ENCODE assay signal across 24 cellular contexts in the genomic region with DNA sequence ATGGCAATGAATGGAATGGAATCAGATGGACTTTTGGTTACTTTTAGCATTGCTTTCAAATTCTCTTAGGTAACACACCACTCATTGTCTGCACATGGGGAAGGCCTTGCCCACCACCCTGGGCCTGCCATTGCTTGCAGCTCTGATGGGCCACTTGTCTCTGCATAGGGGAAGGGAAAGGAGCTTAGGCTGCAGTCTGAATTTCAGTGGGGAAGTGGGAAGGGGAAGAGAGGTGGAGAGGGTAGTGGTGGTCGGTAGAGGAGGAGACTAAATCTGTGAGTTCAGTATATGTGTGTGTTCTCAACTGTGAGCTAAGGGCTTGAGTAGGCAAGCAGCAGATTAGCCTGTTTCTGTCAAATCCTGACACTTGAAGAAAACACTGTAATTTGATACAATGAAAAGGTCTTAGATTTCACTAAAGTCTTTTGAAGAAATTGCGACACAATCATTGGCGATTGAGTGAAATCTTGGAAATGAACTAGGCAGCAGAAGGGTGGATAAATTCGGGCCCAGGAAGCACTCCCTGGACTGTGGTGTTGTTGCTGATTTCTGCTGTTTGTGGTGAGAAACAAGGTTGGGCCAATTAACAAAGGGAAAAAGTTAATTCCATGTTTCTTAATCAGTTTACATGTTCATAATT.
DNase-seq lines count a peak whose midpoint lies in the region; ATAC-seq and TF ChIP-seq lines count a peak whose summit lies in the region.
"Had no signal": no experiment of that assay in that cellular context is flagged by ENCODE, and none has a peak within 500 bp of the region (broad histone marks: within the 10 kb centered on the region; RNA-seq: fewer than 3 reads in every experiment).

No MANE protein-coding gene starts in this region.

- intact Hi-C loops in upper lobe of right lung (cut with DNase I) (no loop called here), body of pancreas (cut with DNase I) (no loop called here)

- no peak for TF ChIP-seq CTCF in RWPE2 (IDR thresholded peaks at IDR 0.05; ENCODE audit: poor library complexity, severe bottlenecking)
- TF ChIP-seq CTCF in upper lobe of right lung (IDR thresholded peaks at IDR 0.05), result no peak
- no peak for TF ChIP-seq CTCF in foreskin keratinocyte (conservative IDR thresholded peaks at IDR 0.05)
- TF ChIP-seq CTCF in body of pancreas (IDR thresholded peaks at IDR 0.05), result no peak

- H3K27ac ChIP-seq in RWPE2 (ENCODE audit: poor library complexity, severe bottlenecking) (no peak overlapping the region), upper lobe of right lung (no peak overlapping the region), foreskin keratinocyte (no peak overlapping the region), body of pancreas (no peak overlapping the region)
- H3K27ac ChIP-seq: 22Rv1, KMS-11, Peyer's patch, SJSA1 had no signal

- DNase-seq in NCI-H2171 treated with DMSO at 0.1 percent for 48 hours (lab: John Stamatoyannopoulos, UW) (peak; percentile 51), NCI-H2171 (lab: John Stamatoyannopoulos, UW) (no peak), RWPE2 (ENCODE audit: low spot score) (no peak), iris pigment epithelial cell (ENCODE audit: low read depth) (peak; percentile 38), upper lobe of right lung (no peak), foreskin keratinocyte (no peak), NCI-H187 treated with DMSO at 0.1 percent for 48 hours (lab: John Stamatoyannopoulos, UW) (no peak), body of pancreas (no peak)
- DNase-seq: CD8-positive, alpha-beta T cell; DMS153; MV-4-11; NCI-H1105 treated with DMSO at 0.1 percent for 48 hours; NCI-H2081 treated with DMSO at 0.1 percent for 48 hours; NCI-H2227 treated with DMSO at 0.1 percent for 48 hours; NCI-H510A; NCI-H82; Peyer's patch had no signal

- TF ChIP-seq POLR2A in body of pancreas (IDR thresholded peaks at IDR 0.05), result no peak

- H3K27me3 ChIP-seq in RWPE2 (ENCODE audit: insufficient read depth, poor library complexity, severe bottlenecking) (peaks cover 6% of the 10 kb centered on the region), upper lobe of right lung (no peaks in the 10 kb centered on the region), foreskin keratinocyte (no peaks in the 10 kb centered on the region), body of pancreas (no peaks in the 10 kb centered on the region)
- H3K27me3 ChIP-seq: BLaER1 treated with 17β-estradiol and CSF1 and Interleukin-3, amounts not matched to agents 10 nM and 100 nM; Peyer's patch; SJSA1 had no signal

- 39 to 50% methylated on average over 4 of the region's 4 CpGs for WGBS in body of pancreas, 2 donors

- H3K36me3 ChIP-seq in RWPE2 (ENCODE audit: low read depth) (no peaks in the 10 kb centered on the region), upper lobe of right lung (no peaks in the 10 kb centered on the region), body of pancreas (replicated peaks in 1 of 2; ENCODE audit: insufficient read depth in 1 of 2, low read depth in 2 of 2) (no peaks in the 10 kb centered on the region)
- H3K36me3 ChIP-seq: BLaER1 treated with 17β-estradiol and CSF1 and Interleukin-3, amounts not matched to agents 10 nM and 100 nM; Peyer's patch; SJSA1 had no signal

- ATAC-seq in RWPE2 (ENCODE audit: low read depth) (0 out of 3 replicates have a peak, but pooled peaks have one; percentile 17), upper lobe of right lung (peak; percentile 19), foreskin keratinocyte (no peak), body of pancreas (no peak)
- ATAC-seq: CD8-positive, alpha-beta T cell; GM23338; HCT116; Right ventricle myocardium inferior had no signal

- H3K4me3 ChIP-seq in RWPE2 (ENCODE audit: severe bottlenecking), result no peak overlapping the region
- no peak overlapping the region for H3K4me3 ChIP-seq in upper lobe of right lung
- no peak overlapping the region for H3K4me3 ChIP-seq in body of pancreas
- H3K4me3 ChIP-seq: BLaER1 treated with 17β-estradiol and CSF1 and Interleukin-3, amounts not matched to agents 10 nM and 100 nM; GM23338; Peyer's patch; SJSA1 had no signal

- no peaks in the 10 kb centered on the region for H3K9me3 ChIP-seq in RWPE2 (ENCODE audit: severe bottlenecking)
- H3K9me3 ChIP-seq in upper lobe of right lung, result no peaks in the 10 kb centered on the region
- no peaks in the 10 kb centered on the region for H3K9me3 ChIP-seq in body of pancreas
- H3K9me3 ChIP-seq: Peyer's patch, SJSA1 had no signal

- H3K4me1 ChIP-seq in RWPE2 (ENCODE audit: insufficient read depth, poor library complexity, severe bottlenecking), result no peaks in the 10 kb centered on the region
- H3K4me1 ChIP-seq in upper lobe of right lung, result no peaks in the 10 kb centered on the region
- no peaks in the 10 kb centered on the region for H3K4me1 ChIP-seq in foreskin keratinocyte
- H3K4me1 ChIP-seq in body of pancreas, result no peaks in the 10 kb centered on the region
- H3K4me1 ChIP-seq: Peyer's patch, SJSA1 had no signal

Comparison
In these comparisons a context has a peak if more than half of its experiments do, and no peak if none do; other contexts are left out.
1. DNase-seq: peak in NCI-H2171 treated with DMSO at 0.1 percent for 48 hours (single experiment) and iris pigment epithelial cell (single experiment); none in NCI-H2171 (single experiment), RWPE2 (single experiment), upper lobe of right lung (single experiment), foreskin keratinocyte (0 of 2), NCI-H187 treated with DMSO at 0.1 percent for 48 hours (single experiment) and body of pancreas (0 of 4).
2. ATAC-seq: peak in RWPE2 (single experiment) and upper lobe of right lung (single experiment); none in foreskin keratinocyte (single experiment) and body of pancreas (single experiment).